Comparison of ENCODE assay signal across 10 cellular contexts in the genomic region with DNA sequence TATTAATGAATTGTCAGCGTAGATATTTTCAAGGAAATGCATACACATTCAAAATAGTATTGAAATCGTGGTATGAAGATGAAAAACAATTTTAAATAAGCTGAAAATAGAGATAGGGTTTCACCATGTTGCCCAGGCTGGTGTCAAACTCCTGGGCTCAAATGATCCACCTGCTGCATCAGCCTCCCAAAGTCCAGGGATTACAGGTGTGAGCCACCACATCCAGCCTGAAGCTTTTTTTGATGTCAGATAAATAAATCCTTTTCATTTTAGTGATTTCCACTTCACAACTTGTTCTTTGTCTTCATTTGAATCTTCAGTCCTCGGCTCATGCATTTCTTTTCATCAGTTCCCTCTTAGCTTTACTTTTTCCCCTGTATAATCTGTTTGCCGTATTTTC. TPM values are rescaled to one million over a fixed set of nuclear protein-coding genes. Genes with fewer than 3 reads are reported as not detected.
DNase-seq lines count a peak whose midpoint lies in the region; ATAC-seq and TF ChIP-seq lines count a peak whose summit lies in the region.
"Had no signal": no experiment of that assay in that cellular context is flagged by ENCODE, and none has a peak within 500 bp of the region (broad histone marks: within the 10 kb centered on the region; RNA-seq: fewer than 3 reads in every experiment).

No MANE protein-coding gene starts in this region.

- H3K4me3 ChIP-seq in BLaER1 treated with 17β-estradiol and CSF1 and Interleukin-3, amounts not matched to agents 10 nM and 100 nM: peak overlapping the region in 7 of 10 experiments; percentile 13 to 100 (median 92); a peak in 6 of 20 replicates
- H3K4me3 ChIP-seq in ascending aorta: peak overlapping the region; percentile 5 to 9

- H3K27me3 ChIP-seq in BLaER1 treated with 17β-estradiol and CSF1 and Interleukin-3, amounts not matched to agents 10 nM and 100 nM: no peaks in the 10 kb centered on the region
- no peaks in the 10 kb centered on the region for H3K27me3 ChIP-seq in ascending aorta

- intact Hi-C loops in ascending aorta (cut with DNase I): loop anchor here (10.0 kb wide), 2 partner anchors 330 to 1750 kb away; a partner anchor contains a TSS

- H3K9ac ChIP-seq in BLaER1 treated with 17β-estradiol and CSF1 and Interleukin-3, amounts not matched to agents 10 nM and 100 nM: peak overlapping the region in 2 of 11 experiments; percentile 11 to 100; a peak in 3 of 22 replicates

- no peak overlapping the region for H3K27ac Mint-ChIP-seq in HFFc6
- H3K27ac Mint-ChIP-seq in natural killer cell treated with Interleukin-12 subunit alpha and Interleukin-12 subunit beta and Interleukin-15 and Interleukin-18, amount 100 ng/mL, for 72 hours: peak overlapping the region in 1 of 2 donors; percentile 3

- H3K4me3 Mint-ChIP-seq in HFFc6: 0 out of 2 replicates have a peak overlapping the region, but pooled peaks have one; percentile 2
- peak overlapping the region; percentile 65 for H3K4me3 Mint-ChIP-seq in natural killer cell treated with Interleukin-12 subunit alpha and Interleukin-12 subunit beta and Interleukin-15 and Interleukin-18, amount 100 ng/mL, for 72 hours

- H3K36me3 ChIP-seq in BLaER1 treated with 17β-estradiol and CSF1 and Interleukin-3, amounts not matched to agents 10 nM and 100 nM: peaks cover 7 to 44% (median 23%) of the 10 kb centered on the region in 11 experiments; a peak in 21 of 22 replicates
- no peaks in the 10 kb centered on the region for H3K36me3 ChIP-seq in ascending aorta

- TF ChIP-seq CTCF in HFFc6 (IDR thresholded peaks at IDR 0.05): no peak
- TF ChIP-seq CTCF in ascending aorta (IDR thresholded peaks at IDR 0.05): no peak

- DNase-seq in HFFc6 (no peak), ascending aorta (ENCODE audit: low spot score in 2 of 2) (no peak), iPS-NIHi11 (ENCODE audit: low spot score) (no peak), HK-2 (ENCODE audit: unreplicated experiment) (no peak)
- no peak for DNase-seq in natural killer cell treated with Interleukin-12 subunit alpha and Interleukin-12 subunit beta and Interleukin-15 and Interleukin-18, amount 100 ng/mL, for 72 hours (ENCODE audit: low spot score)
- no peak for DNase-seq in stimulated activated CD4-positive, alpha-beta T cell treated with anti-CD3 and anti-CD28 coated beads, Interleukin-1b, Interleukin-23, amount 100 ng/mL, for 48 hours
- DNase-seq: stimulated activated CD4-positive, alpha-beta T cell treated with anti-CD3 and anti-CD28 coated beads, Interleukin-2, amount 100 ng/mL, for 24 hours had no signal

- H4K20me1 ChIP-seq in BLaER1 treated with 17β-estradiol and CSF1 and Interleukin-3, amounts not matched to agents 10 nM and 100 nM: peaks cover 70 to 96% (median 92%) of the 10 kb centered on the region in 11 experiments

- H3K4me2 ChIP-seq in BLaER1 treated with 17β-estradiol and CSF1 and Interleukin-3, amounts not matched to agents 10 nM and 100 nM: peak overlapping the region; percentile 66 to 97 (median 85)

- no peak overlapping the region for H3K27ac ChIP-seq in BLaER1 treated with 17β-estradiol and CSF1 and Interleukin-3, amounts not matched to agents 10 nM and 100 nM
- no peak overlapping the region for H3K27ac ChIP-seq in ascending aorta

- peaks cover 59% of the 10 kb centered on the region for H3K4me1 Mint-ChIP-seq in HFFc6 (ENCODE audit: low read depth)
- H3K4me1 Mint-ChIP-seq in natural killer cell treated with Interleukin-12 subunit alpha and Interleukin-12 subunit beta and Interleukin-15 and Interleukin-18, amount 100 ng/mL, for 72 hours (ENCODE audit: low read depth in 2 of 2): peaks cover 38 to 52% of the 10 kb centered on the region in 2 donors

- H3K9me3 ChIP-seq in BLaER1 treated with 17β-estradiol and CSF1 and Interleukin-3, amounts not matched to agents 10 nM and 100 nM (replicated peaks in 1 of 11): peaks cover 0 to 11% (median 9%) of the 10 kb centered on the region in 11 experiments; a peak in 14 of 22 replicates
- no peaks in the 10 kb centered on the region for H3K9me3 ChIP-seq in ascending aorta

- H3K36me3 Mint-ChIP-seq in HFFc6 (ENCODE audit: low read depth): peaks cover 23% of the 10 kb centered on the region
- no peaks in the 10 kb centered on the region for H3K36me3 Mint-ChIP-seq in natural killer cell treated with Interleukin-12 subunit alpha and Interleukin-12 subunit beta and Interleukin-15 and Interleukin-18, amount 100 ng/mL, for 72 hours

- ATAC-seq in natural killer cell treated with Interleukin-12 subunit alpha and Interleukin-12 subunit beta and Interleukin-15 and Interleukin-18, amount 100 ng/mL, for 72 hours: no peak
- no peak for ATAC-seq in GM18511 (IDR thresholded peaks at IDR 0.05; ENCODE audit: unreplicated experiment)

- no peaks in the 10 kb centered on the region for H3K27me3 Mint-ChIP-seq in HFFc6 (ENCODE audit: insufficient read depth)
- H3K27me3 Mint-ChIP-seq in natural killer cell treated with Interleukin-12 subunit alpha and Interleukin-12 subunit beta and Interleukin-15 and Interleukin-18, amount 100 ng/mL, for 72 hours: no peaks in the 10 kb centered on the region

- H3K4me1 ChIP-seq in BLaER1 treated with 17β-estradiol and CSF1 and Interleukin-3, amounts not matched to agents 10 nM and 100 nM: peaks cover 14 to 56% (median 39%) of the 10 kb centered on the region in 10 experiments
- peaks cover 6 to 34% of the 10 kb centered on the region in 2 donors for H3K4me1 ChIP-seq in ascending aorta

- H3K9me3 Mint-ChIP-seq in HFFc6: no peaks in the 10 kb centered on the region
- no peaks in the 10 kb centered on the region for H3K9me3 Mint-ChIP-seq in natural killer cell treated with Interleukin-12 subunit alpha and Interleukin-12 subunit beta and Interleukin-15 and Interleukin-18, amount 100 ng/mL, for 72 hours
- H3K9me3 Mint-ChIP-seq: CD14-positive monocyte had no signal

RNA-seq across cellular contexts. Expression of a gene that starts 4.6 kb away (rescaled TPM):
- 10 to 100 TPM; 28.8 to 31.7 (median 30.2) TPM for total RNA-seq in HFFc6 (2021; fragmentation: NEBNext Ultra II Directional; extraction: Animal tissue kit (Norgen Biotek cat#: 25700))
- 68.6 TPM for total RNA-seq in ascending aorta
- total RNA-seq in natural killer cell treated with Interleukin-12 subunit alpha and Interleukin-12 subunit beta and Interleukin-15 and Interleukin-18, amount 100 ng/mL, for 72 hours: 10 to 100 TPM; 53.4 to 68.9 TPM
